ENCODE assay signal across 24 cellular contexts in the genomic region with DNA sequence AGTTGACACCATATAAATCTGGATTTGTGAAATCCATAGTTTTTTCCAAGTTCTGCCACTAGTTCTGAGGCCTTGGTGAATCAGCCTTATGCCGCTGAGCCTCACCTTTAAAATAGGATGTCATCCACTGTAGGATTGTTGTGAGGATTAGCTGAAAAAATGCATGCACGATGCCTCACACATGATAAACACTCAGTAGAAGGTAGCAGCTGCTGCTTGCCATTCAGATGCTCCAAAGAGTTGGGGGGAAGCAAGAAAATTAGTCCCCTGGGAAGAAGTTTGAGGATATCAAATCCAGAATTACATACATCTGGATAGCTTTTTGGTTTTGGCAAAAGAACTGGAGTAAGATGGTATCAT. TPM values are rescaled to one million over a fixed set of nuclear protein-coding genes. Genes with fewer than 3 reads are reported as not detected.
"Had no signal": no experiment of that assay in that cellular context is flagged by ENCODE, and none has a peak within 500 bp of the region (broad histone marks: within the 10 kb centered on the region; RNA-seq: fewer than 3 reads in every experiment).

No MANE protein-coding gene starts in this region.

- DNase-seq: activated CD4-positive, alpha-beta T cell treated with anti-CD3 and anti-CD28 coated beads, Interleukin-2, amount 10 ng/mL, durations not matched to agents 24 days and 14 days; activated CD4-positive, CD25-positive, alpha-beta regulatory T cell; activated CD8-positive, alpha-beta memory T cell treated with anti-CD3 and anti-CD28 coated beads, Interleukin-2, amount 50 U/mL, for 4 hours; activated CD8-positive, alpha-beta T cell treated with anti-CD3 and anti-CD28 coated beads, Interleukin-2, amount 10 ng/mL, durations not matched to agents 7 days and 5 days; activated effector memory CD4-positive, alpha-beta T cell treated with anti-CD3 and anti-CD28 coated beads, Interleukin-2, amount 50 U/mL, for 16 hours; activated T-cell treated with anti-CD3 and anti-CD28 coated beads, Interleukin-2, amount 50 U/mL, for 48 hours; amygdala; body of pancreas; caudate nucleus; colonic mucosa; esophagus squamous epithelium; mammary epithelial cell; naive thymus-derived CD8-positive, alpha-beta T cell; retina; stimulated activated CD4-positive, alpha-beta T cell treated with anti-CD3 and anti-CD28 coated beads, Interleukin-15, amount 100 ng/mL, for 24 hours; stimulated activated CD4-positive, alpha-beta T cell treated with anti-CD3 and anti-CD28 coated beads, Interleukin-4, amount 100 ng/mL, for 1 hour; stimulated activated naive CD4-positive, alpha-beta T cell; substantia nigra had no signal

- H3K4me1 ChIP-seq: colonic mucosa, tibial nerve, vagina had no signal

- H3K36me3 ChIP-seq: colonic mucosa, vagina had no signal

- H3K27me3 ChIP-seq: body of pancreas, colonic mucosa, esophagus squamous epithelium, tibial nerve, vagina had no signal

- H3K27ac ChIP-seq: body of pancreas, colonic mucosa, esophagus squamous epithelium, tibial nerve, vagina had no signal

- ATAC-seq: activated CD8-positive, alpha-beta T cell treated with anti-CD3 and anti-CD28 coated beads, Interleukin-2, amount 10 ng/mL, durations not matched to agents 7 days and 5 days; body of pancreas; naive thymus-derived CD8-positive, alpha-beta T cell had no signal

- H3K9me3 ChIP-seq: body of pancreas, colonic mucosa, esophagus squamous epithelium, tibial nerve, vagina had no signal

- H3K4me3 ChIP-seq: body of pancreas, colonic mucosa, esophagus squamous epithelium, tibial nerve, vagina had no signal

RNA-seq across cellular contexts. Expression of a gene that starts 53.3 kb away (rescaled TPM):
- total RNA-seq: activated CD4-positive, alpha-beta T cell treated with anti-CD3 and anti-CD28 coated beads, Interleukin-2, amount 10 ng/mL, durations not matched to agents 24 days and 14 days; activated CD8-positive, alpha-beta T cell treated with anti-CD3 and anti-CD28 coated beads, Interleukin-2, amount 10 ng/mL, durations not matched to agents 7 days and 5 days; body of pancreas; colonic mucosa; esophagus squamous epithelium; fibroblast of villous mesenchyme; mammary epithelial cell; mononuclear cell; naive thymus-derived CD8-positive, alpha-beta T cell; skeletal muscle tissue; T-helper 2 cell treated with Interferon-gamma antibody and Interleukin-4, amounts not matched to agents 100 ng/mL and 5 ng/mL, for 36 hours; tibial nerve; vagina had no signal
- polyA plus RNA-seq: mammary epithelial cell; naive thymus-derived CD8-positive, alpha-beta T cell had no signal
